ENCODE assay signal across 25 cellular contexts in the genomic region with DNA sequence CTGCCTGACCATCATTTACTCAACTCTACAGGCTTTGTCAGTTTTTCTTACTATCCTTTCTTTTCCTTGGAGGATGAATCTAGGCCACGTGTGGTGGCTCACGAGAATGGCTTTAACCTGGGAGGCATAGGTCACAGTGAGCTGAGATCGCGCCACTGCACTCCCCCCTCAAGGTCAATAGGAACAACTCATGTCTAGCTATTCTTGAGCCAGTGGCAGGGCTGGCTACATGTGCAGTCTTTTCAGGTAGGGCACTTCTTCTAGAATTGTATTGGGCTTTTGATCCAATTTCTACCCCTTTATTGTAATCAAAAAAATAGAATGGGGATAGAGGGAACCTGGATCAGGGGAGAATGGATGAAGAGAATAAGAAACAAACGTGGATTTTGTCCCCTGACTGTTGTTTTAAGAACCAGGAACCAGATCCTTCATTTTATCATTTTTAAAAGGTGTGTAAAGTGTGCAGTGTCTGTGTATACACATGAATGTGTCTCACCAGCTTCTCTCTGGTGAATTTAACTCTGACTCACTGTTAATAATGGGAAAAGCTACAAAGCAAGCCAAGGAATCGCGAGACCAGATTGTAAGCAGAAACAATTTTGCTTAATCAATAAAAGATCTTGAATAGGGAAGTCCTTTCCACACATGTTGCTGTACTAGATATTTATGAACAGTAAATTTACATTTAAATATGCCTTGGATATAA.
"Had no signal": no experiment of that assay in that cellular context is flagged by ENCODE, and none has a peak within 500 bp of the region (broad histone marks: within the 10 kb centered on the region; RNA-seq: fewer than 3 reads in every experiment).

No MANE protein-coding gene starts in this region.

- H3K9me3 Mint-ChIP-seq: activated CD4-positive, alpha-beta memory T cell treated with anti-CD3 and anti-CD28 coated beads, Interleukin-2, amount 10 ng/mL, durations not matched to agents 7 days and 5 days; activated CD4-positive, alpha-beta T cell treated with anti-CD3 and anti-CD28 coated beads, Interleukin-2, amount 10 ng/mL, durations not matched to agents 24 days and 14 days; activated naive CD4-positive, alpha-beta T cell treated with anti-CD3 and anti-CD28 coated beads, Interleukin-2, amount 10 ng/mL, durations not matched to agents 7 days and 5 days; central memory CD8-positive, alpha-beta T cell; effector memory CD8-positive, alpha-beta T cell; T-cell; T-helper 2 cell treated with Interferon-gamma antibody and Interleukin-4, amounts not matched to agents 5 μg/mL and 100 μg/mL, for 36 hours had no signal

- H3K27ac ChIP-seq: breast epithelium, colonic mucosa, dorsolateral prefrontal cortex, esophagus muscularis mucosa, gastrocnemius medialis, lower lobe of right lung, prostate gland, right atrium auricular region, vagina, VCaP had no signal

- H3K36me3 ChIP-seq: breast epithelium, colonic mucosa, esophagus muscularis mucosa, gastrocnemius medialis, lower lobe of right lung, prostate gland, right atrium auricular region, vagina had no signal

- H3K4me1 ChIP-seq: breast epithelium, colonic mucosa, esophagus muscularis mucosa, gastrocnemius medialis, lower lobe of right lung, prostate gland, right atrium auricular region, vagina had no signal

- H3K4me3 ChIP-seq: breast epithelium, colonic mucosa, dorsolateral prefrontal cortex, esophagus muscularis mucosa, gastrocnemius medialis, lower lobe of right lung, prostate gland, right atrium auricular region, vagina had no signal

- H3K9me3 ChIP-seq: breast epithelium, colonic mucosa, esophagus muscularis mucosa, gastrocnemius medialis, lower lobe of right lung, prostate gland, right atrium auricular region, vagina had no signal

- H3K27me3 ChIP-seq: colonic mucosa, gastrocnemius medialis, right atrium auricular region, vagina had no signal

- ATAC-seq: activated CD4-positive, CD25-positive, alpha-beta regulatory T cell treated with anti-CD3 and anti-CD28 coated beads, Interleukin-2, amount 50 U/mL, for 24 hours; effector memory CD8-positive, alpha-beta T cell; gastrocnemius medialis; left lobe of liver; lower lobe of right lung; stimulated activated naive CD8-positive, alpha-beta T cell treated with anti-CD3 and anti-CD28 coated beads, Interleukin-15, amount 100 ng/mL, for 72 hours; T-cell had no signal

- DNase-seq: activated CD4-positive, alpha-beta memory T cell treated with anti-CD3 and anti-CD28 coated beads, Interleukin-2, amount 10 ng/mL, durations not matched to agents 7 days and 5 days; activated CD4-positive, alpha-beta T cell treated with anti-CD3 and anti-CD28 coated beads, Interleukin-2, amount 10 ng/mL, durations not matched to agents 24 days and 14 days; activated effector memory CD4-positive, alpha-beta T cell treated with anti-CD3 and anti-CD28 coated beads, Interleukin-2, amount 50 U/mL, for 16 hours; activated naive CD4-positive, alpha-beta T cell treated with anti-CD3 and anti-CD28 coated beads, Interleukin-2, amount 10 ng/mL, durations not matched to agents 7 days and 5 days; aorta; colonic mucosa; dorsolateral prefrontal cortex; effector memory CD8-positive, alpha-beta T cell; gastrocnemius medialis; lower lobe of right lung; naive B cell; stimulated activated CD4-positive, alpha-beta T cell treated with anti-CD3 and anti-CD28 coated beads, Interleukin-12 subunit alpha, Interleukin-12 subunit beta, amount 100 ng/mL, for 4 hours; stimulated activated naive CD8-positive, alpha-beta T cell treated with anti-CD3 and anti-CD28 coated beads, Interleukin-15, amount 100 ng/mL, for 72 hours; T-cell had no signal

- H3K36me3 Mint-ChIP-seq: activated naive CD4-positive, alpha-beta T cell treated with anti-CD3 and anti-CD28 coated beads, Interleukin-2, amount 10 ng/mL, durations not matched to agents 7 days and 5 days; naive B cell; T-cell had no signal

- H3K4me3 Mint-ChIP-seq: activated CD4-positive, alpha-beta memory T cell treated with anti-CD3 and anti-CD28 coated beads, Interleukin-2, amount 10 ng/mL, durations not matched to agents 7 days and 5 days; activated CD4-positive, alpha-beta T cell treated with anti-CD3 and anti-CD28 coated beads, Interleukin-2, amount 10 ng/mL, durations not matched to agents 24 days and 14 days; activated naive CD4-positive, alpha-beta T cell treated with anti-CD3 and anti-CD28 coated beads, Interleukin-2, amount 10 ng/mL, durations not matched to agents 7 days and 5 days; central memory CD8-positive, alpha-beta T cell; effector memory CD8-positive, alpha-beta T cell; naive B cell; stimulated activated naive CD8-positive, alpha-beta T cell treated with anti-CD3 and anti-CD28 coated beads, Interleukin-15, amount 100 ng/mL, for 72 hours; T-cell; T-helper 2 cell treated with Interferon-gamma antibody and Interleukin-4, amounts not matched to agents 5 μg/mL and 100 μg/mL, for 36 hours; type B pancreatic cell had no signal

- H3K27me3 Mint-ChIP-seq: activated naive CD4-positive, alpha-beta T cell treated with anti-CD3 and anti-CD28 coated beads, Interleukin-2, amount 10 ng/mL, durations not matched to agents 7 days and 5 days; stimulated activated naive CD8-positive, alpha-beta T cell treated with anti-CD3 and anti-CD28 coated beads, Interleukin-15, amount 100 ng/mL, for 72 hours; type B pancreatic cell had no signal

- H3K4me1 Mint-ChIP-seq: activated CD4-positive, alpha-beta memory T cell treated with anti-CD3 and anti-CD28 coated beads, Interleukin-2, amount 10 ng/mL, durations not matched to agents 7 days and 5 days; activated CD4-positive, alpha-beta T cell treated with anti-CD3 and anti-CD28 coated beads, Interleukin-2, amount 10 ng/mL, durations not matched to agents 24 days and 14 days; activated naive CD4-positive, alpha-beta T cell treated with anti-CD3 and anti-CD28 coated beads, Interleukin-2, amount 10 ng/mL, durations not matched to agents 7 days and 5 days; central memory CD8-positive, alpha-beta T cell; naive B cell; stimulated activated naive CD8-positive, alpha-beta T cell treated with anti-CD3 and anti-CD28 coated beads, Interleukin-15, amount 100 ng/mL, for 72 hours; T-cell had no signal

- H3K27ac Mint-ChIP-seq: activated CD4-positive, alpha-beta memory T cell treated with anti-CD3 and anti-CD28 coated beads, Interleukin-2, amount 10 ng/mL, durations not matched to agents 7 days and 5 days; activated CD4-positive, alpha-beta T cell treated with anti-CD3 and anti-CD28 coated beads, Interleukin-2, amount 10 ng/mL, durations not matched to agents 24 days and 14 days; activated naive CD4-positive, alpha-beta T cell treated with anti-CD3 and anti-CD28 coated beads, Interleukin-2, amount 10 ng/mL, durations not matched to agents 7 days and 5 days; effector memory CD8-positive, alpha-beta T cell; naive B cell; stimulated activated naive CD8-positive, alpha-beta T cell treated with anti-CD3 and anti-CD28 coated beads, Interleukin-15, amount 100 ng/mL, for 72 hours; T-cell; T-helper 2 cell treated with Interferon-gamma antibody and Interleukin-4, amounts not matched to agents 5 μg/mL and 100 μg/mL, for 36 hours; type B pancreatic cell had no signal
